In the genomic region with DNA sequence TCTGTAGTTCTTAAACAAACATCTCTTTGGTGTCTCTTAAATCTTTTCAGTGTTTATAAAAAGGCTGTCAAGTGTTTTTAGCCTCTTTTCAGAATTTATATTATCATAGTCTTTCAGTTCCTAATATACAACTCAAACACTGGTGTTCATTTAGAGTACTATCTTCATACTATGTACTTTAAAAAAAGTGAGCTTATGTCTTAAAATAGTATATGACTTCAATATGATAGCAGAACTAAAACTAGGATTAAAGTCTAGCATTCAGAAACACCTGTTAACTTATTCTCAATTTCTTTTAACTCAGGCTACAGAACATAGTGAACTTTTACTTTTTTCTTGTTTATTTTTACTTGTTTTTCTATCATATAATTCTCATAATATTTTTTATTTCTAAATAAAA, we compare ENCODE assay signal across 14 cellular contexts. TPM values are rescaled to one million over a fixed set of nuclear protein-coding genes. Genes with fewer than 3 reads are reported as not detected.
A peak's percentile ranks its signal among the peaks of the same experiment; 100 is the strongest.
DNase-seq lines count a peak whose midpoint lies in the region; ATAC-seq and TF ChIP-seq lines count a peak whose summit lies in the region.
"Had no signal": no experiment of that assay in that cellular context is flagged by ENCODE, and none has a peak within 500 bp of the region (broad histone marks: within the 10 kb centered on the region; RNA-seq: fewer than 3 reads in every experiment).

No MANE protein-coding gene starts in this region.

- H4K20me1 ChIP-seq in MM.1S (ENCODE audit: insufficient read depth, low read length): no peaks in the 10 kb centered on the region

- no peaks in the 10 kb centered on the region for H3K9me3 ChIP-seq in MM.1S (replicated peaks; ENCODE audit: insufficient read depth, low read length)
- H3K9me3 ChIP-seq: colonic mucosa, prostate gland, vagina had no signal

- peak; percentile 54 for DNase-seq in MM.1S
- DNase-seq in mesendoderm: no peak
- DNase-seq in activated naive CD8-positive, alpha-beta T cell treated with anti-CD3 and anti-CD28 coated beads for 36 hours: no peak
- no peak for DNase-seq in AG08396 (ENCODE audit: low spot score)
- no peak for DNase-seq in NCI-H1092 treated with DMSO at 0.1 percent for 48 hours (lab: John Stamatoyannopoulos, UW)
- DNase-seq: activated naive CD4-positive, alpha-beta T cell; colonic mucosa; foreskin melanocyte; NCI-H1694 had no signal

- H3K4ac ChIP-seq in mesendoderm (ENCODE audit: low read depth, low read length): no peak overlapping the region

- H3K27me3 Mint-ChIP-seq in activated naive CD8-positive, alpha-beta T cell treated with anti-CD3 and anti-CD28 coated beads for 36 hours: no peaks in the 10 kb centered on the region

- H2AK5ac ChIP-seq in mesendoderm (ENCODE audit: low read length): no peak overlapping the region

- no peaks in the 10 kb centered on the region for H3F3A ChIP-seq in MM.1S (ENCODE audit: insufficient read depth, low read length)

- no peak overlapping the region for H4K8ac ChIP-seq in mesendoderm (ENCODE audit: low read depth, low read length)

- H3K9me2 ChIP-seq in MM.1S (replicated peaks; ENCODE audit: insufficient read depth, low read length): no peaks in the 10 kb centered on the region

- H2BK5ac ChIP-seq in mesendoderm (ENCODE audit: low read length): no peak overlapping the region

- H3K79me1 ChIP-seq in mesendoderm (ENCODE audit: low read length): no peaks in the 10 kb centered on the region

- H3K9ac ChIP-seq in MM.1S (ENCODE audit: low read length) (peak overlapping the region; percentile 6; the same call in 1 of the 2 replicates), mesendoderm (ENCODE audit: low read length) (no peak overlapping the region)

- H3K4me1 Mint-ChIP-seq in activated naive CD8-positive, alpha-beta T cell treated with anti-CD3 and anti-CD28 coated beads for 36 hours: no peaks in the 10 kb centered on the region

- H3K27ac Mint-ChIP-seq in activated naive CD8-positive, alpha-beta T cell treated with anti-CD3 and anti-CD28 coated beads for 36 hours: no peak overlapping the region

- H3K4me2 ChIP-seq in MM.1S (ENCODE audit: low read depth, low read length) (peak overlapping the region; percentile 40), mesendoderm (ENCODE audit: low read length) (no peak overlapping the region)

- H3K23ac ChIP-seq in mesendoderm (ENCODE audit: low read length): no peak overlapping the region

- H3K27me3 ChIP-seq in MM.1S (replicated peaks; ENCODE audit: insufficient read depth, low read length): no peaks in the 10 kb centered on the region
- no peaks in the 10 kb centered on the region for H3K27me3 ChIP-seq in mesendoderm (ENCODE audit: insufficient read depth, low read length, poor library complexity)
- H3K27me3 ChIP-seq: colonic mucosa, vagina had no signal

- H4K5ac ChIP-seq in mesendoderm (ENCODE audit: low read length): no peak overlapping the region

- H2BK15ac ChIP-seq in mesendoderm (replicated peaks; ENCODE audit: low read depth): no peak overlapping the region

- no peak for TF ChIP-seq CTCF in MM.1S (IDR thresholded peaks at IDR 0.05; ENCODE audit: low read length)

- H3K79me2 ChIP-seq in MM.1S (ENCODE audit: low read length) (no peaks in the 10 kb centered on the region), mesendoderm (ENCODE audit: control insufficient read depth, insufficient read depth, low read length) (no peaks in the 10 kb centered on the region)

- no peaks in the 10 kb centered on the region for H3K36me3 Mint-ChIP-seq in activated naive CD8-positive, alpha-beta T cell treated with anti-CD3 and anti-CD28 coated beads for 36 hours

- H3K36me3 ChIP-seq in MM.1S (replicated peaks; ENCODE audit: insufficient read depth, low read length) (no peaks in the 10 kb centered on the region), mesendoderm (ENCODE audit: control insufficient read depth, insufficient read depth, low read length) (no peaks in the 10 kb centered on the region)
- H3K36me3 ChIP-seq: colonic mucosa, prostate gland, vagina had no signal

- H3K27ac ChIP-seq in MM.1S (ENCODE audit: low read length) (peak overlapping the region; percentile 56; the same call in 1 of the 2 replicates), mesendoderm (ENCODE audit: low read depth, low read length) (no peak overlapping the region)
- H3K27ac ChIP-seq: colonic mucosa, prostate gland, vagina had no signal

- no peak overlapping the region for H3K18ac ChIP-seq in mesendoderm (ENCODE audit: low read length)

- no peak overlapping the region for H3K4me3 Mint-ChIP-seq in activated naive CD8-positive, alpha-beta T cell treated with anti-CD3 and anti-CD28 coated beads for 36 hours

- no peak overlapping the region for H2BK120ac ChIP-seq in mesendoderm (ENCODE audit: low read depth, low read length)

- peak; percentile 97 for ATAC-seq in GM18498 (IDR thresholded peaks at IDR 0.05; ENCODE audit: unreplicated experiment)
- ATAC-seq in GM19467 (IDR thresholded peaks at IDR 0.05; ENCODE audit: unreplicated experiment): peak; percentile 96
- ATAC-seq in HG02943 (IDR thresholded peaks at IDR 0.05; ENCODE audit: low read depth, unreplicated experiment): peak; percentile 99

- H3K4me1 ChIP-seq in MM.1S (ENCODE audit: low read length): peaks cover 4% of the 10 kb centered on the region; the same call in 1 of the 2 replicates
- no peaks in the 10 kb centered on the region for H3K4me1 ChIP-seq in mesendoderm (ENCODE audit: control insufficient read depth, low read depth, low read length)
- H3K4me1 ChIP-seq: colonic mucosa, prostate gland, vagina had no signal

- H3K4me3 ChIP-seq in MM.1S (ENCODE audit: low read length): no peak overlapping the region
- H3K4me3 ChIP-seq in mesendoderm (ENCODE audit: low read length): no peak overlapping the region
- H3K4me3 ChIP-seq: colonic mucosa, prostate gland, vagina had no signal

- no peak overlapping the region for H2AFZ ChIP-seq in MM.1S (ENCODE audit: low read length)

- no peak overlapping the region for H3K56ac ChIP-seq in mesendoderm (ENCODE audit: low read length)

- H3K9me3 Mint-ChIP-seq in activated naive CD8-positive, alpha-beta T cell treated with anti-CD3 and anti-CD28 coated beads for 36 hours: no peaks in the 10 kb centered on the region

RNA-seq across cellular contexts. Expression of gene IKZF2, which starts 14.7 kb away (rescaled TPM):
- polyA plus RNA-seq in mesendoderm (2013, experiment 1 of 2): 1.1 TPM
- polyA plus RNA-seq in mesendoderm (2013, experiment 2 of 2): 1.0 TPM
- 10 to 100 TPM; 12.9 to 13.0 TPM for total RNA-seq in activated naive CD8-positive, alpha-beta T cell treated with anti-CD3 and anti-CD28 coated beads for 36 hours
